9 cellular contexts compared by ENCODE assay signal in the genomic region with DNA sequence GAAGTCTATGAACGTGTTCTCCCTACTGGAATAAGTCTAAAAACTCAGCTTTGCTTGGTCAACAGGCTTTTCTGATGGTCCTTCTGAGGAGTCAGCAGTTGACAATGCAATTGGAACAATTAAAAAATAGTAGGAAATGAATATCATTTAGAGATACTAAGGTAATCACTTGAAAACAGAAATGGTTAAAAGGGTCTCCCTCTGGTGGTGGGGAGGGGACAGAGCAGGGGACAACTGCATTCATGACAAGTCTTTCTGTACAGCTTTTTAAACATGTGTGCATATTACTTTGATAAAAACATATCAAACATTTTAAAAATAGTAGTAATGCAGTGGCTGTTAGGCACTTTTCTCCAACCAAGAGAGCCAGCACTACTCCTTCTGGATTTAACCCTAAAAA.
A peak's percentile ranks its signal among the peaks of the same experiment; 100 is the strongest.
DNase-seq lines count a peak whose midpoint lies in the region; ATAC-seq and TF ChIP-seq lines count a peak whose summit lies in the region.
"Had no signal": no experiment of that assay in that cellular context is flagged by ENCODE, and none has a peak within 500 bp of the region (broad histone marks: within the 10 kb centered on the region; RNA-seq: fewer than 3 reads in every experiment).

No MANE protein-coding gene starts in this region.

- DNase-seq in DMS 273 (lab: John Stamatoyannopoulos, UW; ENCODE audit: unreplicated experiment) (peak; percentile 42), DMS 273 treated with DMSO at 0.1 percent for 48 hours (lab: John Stamatoyannopoulos, UW) (no peak), H7 (peak; percentile 18), RWPE2 (ENCODE audit: low spot score) (no peak), iPS-NIHi7 (ENCODE audit: extremely low spot score) (peak; percentile 49), HuH-7.5 (ENCODE audit: low spot score) (no peak), NCI-H510A (lab: John Stamatoyannopoulos, UW) (no peak), posterior cingulate gyrus (no peak)

- no peaks in the 10 kb centered on the region for H3K9me3 ChIP-seq in RWPE2 (ENCODE audit: severe bottlenecking)
- H3K9me3 ChIP-seq: mucosa of descending colon had no signal

- no peak overlapping the region for H3K27ac ChIP-seq in RWPE2 (ENCODE audit: poor library complexity, severe bottlenecking)

- TF ChIP-seq CTCF in RWPE2 (IDR thresholded peaks at IDR 0.05; ENCODE audit: poor library complexity, severe bottlenecking), result peak; percentile 51

- no peak overlapping the region for H3K4me3 ChIP-seq in H7 (ENCODE audit: insufficient read depth, low read depth, low read length)
- no peak overlapping the region for H3K4me3 ChIP-seq in RWPE2 (ENCODE audit: severe bottlenecking)
- H3K4me3 ChIP-seq: mucosa of descending colon had no signal

- intact Hi-C loops in posterior cingulate gyrus (cut with DNase I), result no loop called here

- no peaks in the 10 kb centered on the region for H3K4me1 ChIP-seq in RWPE2 (ENCODE audit: insufficient read depth, poor library complexity, severe bottlenecking)

- H3K36me3 ChIP-seq in H7 (replicated peaks; ENCODE audit: control insufficient read depth, insufficient read depth, low read length), result no peaks in the 10 kb centered on the region
- H3K36me3 ChIP-seq in RWPE2 (ENCODE audit: low read depth), result no peaks in the 10 kb centered on the region

- no peak for ATAC-seq in RWPE2 (ENCODE audit: low read depth)
- ATAC-seq: mucosa of descending colon had no signal

- no peaks in the 10 kb centered on the region for H3K27me3 ChIP-seq in H7 (ENCODE audit: control insufficient read depth, insufficient read depth, low read length)
- H3K27me3 ChIP-seq in RWPE2 (ENCODE audit: insufficient read depth, poor library complexity, severe bottlenecking), result peaks cover 6% of the 10 kb centered on the region

Comparison
In these comparisons a context has a peak if more than half of its experiments do, and no peak if none do; other contexts are left out.
1. DNase-seq: peak in DMS 273 (single experiment), H7 (single experiment) and iPS-NIHi7 (single experiment); none in DMS 273 treated with DMSO at 0.1 percent for 48 hours (single experiment), RWPE2 (single experiment), HuH-7.5 (single experiment), NCI-H510A (single experiment) and posterior cingulate gyrus (0 of 10).